Comparison of ENCODE assay signal across 1 cellular context in genomic region chr12:2974560-2974971, GRCh38.
TF ChIP-seq lines count a peak whose summit lies in the region.

No MANE protein-coding gene starts in this region.

TF ChIP-seq in endothelial cell of umbilical vein, 7 proteins besides CTCF, POLR2A, EP300 and RAD21 (continued from another document):
- TF ChIP-seq JUN (IDR thresholded peaks at IDR 0.05; ENCODE audit: borderline replicate concordance, insufficient read depth, insufficient read length, low read depth) (no peak), FOS (IDR thresholded peaks at IDR 0.05; ENCODE audit: borderline replicate concordance, insufficient read depth, low read length) (no peak), MAX (IDR thresholded peaks at IDR 0.05; ENCODE audit: insufficient read depth, insufficient read length) (no peak), GATA2 (IDR thresholded peaks at IDR 0.05; ENCODE audit: insufficient read depth, insufficient read length, low read depth, low read length) (no peak), POLR2AphosphoS5 (IDR thresholded peaks at IDR 0.05; ENCODE audit: insufficient read depth, low read depth, low read length) (no peak), EZH2 (IDR thresholded peaks at IDR 0.05; ENCODE audit: borderline replicate concordance, low read depth, low read length, severe bottlenecking) (no peak)
